ENCODE assay signal across 10 cellular contexts in the genomic region with DNA sequence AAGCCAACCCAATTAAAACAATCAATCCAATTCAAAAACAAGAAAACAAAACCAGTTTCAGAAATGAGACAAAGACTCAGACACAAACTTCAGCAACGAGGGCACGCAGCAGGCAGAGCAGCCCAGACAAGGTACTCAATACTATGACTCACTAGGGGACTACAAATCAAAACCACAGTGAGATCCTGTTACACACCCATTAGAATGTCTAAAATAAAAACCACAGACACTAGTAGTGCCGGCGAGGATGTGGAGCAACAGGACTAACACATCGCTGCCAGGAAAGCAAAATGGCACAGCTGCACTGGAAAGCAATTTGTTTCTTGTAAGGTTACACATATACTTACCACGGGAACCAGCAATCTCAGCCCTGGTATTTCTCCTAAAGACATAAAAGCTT. TPM values are rescaled to one million over a fixed set of nuclear protein-coding genes. Genes with fewer than 3 reads are reported as not detected.
DNase-seq lines count a peak whose midpoint lies in the region; ATAC-seq and TF ChIP-seq lines count a peak whose summit lies in the region.
"Had no signal": no experiment of that assay in that cellular context is flagged by ENCODE, and none has a peak within 500 bp of the region (broad histone marks: within the 10 kb centered on the region; RNA-seq: fewer than 3 reads in every experiment).

No MANE protein-coding gene starts in this region.

- H3K4me1 ChIP-seq in HCT116 (ENCODE audit: control insufficient read depth in 1 of 2, insufficient read depth in 2 of 2, low read length in 2 of 2), result peaks cover 5 to 8% of the 10 kb centered on the region in 2 experiments; a peak in 3 of 4 replicates

- H3K4me3 Mint-ChIP-seq in T-cell, result no peak overlapping the region

- RAD21 ChIA-PET in HCT116 (lab: Charles Lee; ENCODE audit: low non-redundant PET in 1 of 2, low total read pairs in 2 of 2, uncharacterized antibody in 2 of 2, unreplicated experiment in 2 of 2), result no interaction called here

- peak overlapping the region; percentile 50 for H3K4me2 ChIP-seq in HCT116 (ENCODE audit: low read length)

- TF ChIP-seq POLR2A in HCT116 (IDR thresholded peaks at IDR 0.05; ENCODE audit: borderline replicate concordance, extremely low read depth, insufficient read depth, insufficient read length), result no peak

- TF ChIP-seq CTCF in HCT116 (IDR thresholded peaks at IDR 0.05 in 2 of 3, conservative IDR thresholded peaks at IDR 0.05 in 1 of 3; ENCODE audit: borderline replicate concordance in 1 of 3, insufficient read depth in 1 of 3, low read depth in 2 of 3, low read length in 2 of 3) (no peak), fibroblast of mammary gland (conservative IDR thresholded peaks at IDR 0.05; ENCODE audit: control insufficient read depth, insufficient read depth, low read depth, low read length) (no peak)

- no peak overlapping the region for H3K27ac ChIP-seq in HCT116 (ENCODE audit: low read depth, low read length)
- H3K27ac ChIP-seq: SK-N-MC had no signal

- ATAC-seq in HCT116 (peak; percentile 97), T-cell (replicated peaks in 1 of 4) (peak; percentile 68 to 97 (median 93)), GM19328 (IDR thresholded peaks at IDR 0.05; ENCODE audit: unreplicated experiment) (no peak), HG02852 (IDR thresholded peaks at IDR 0.05; ENCODE audit: unreplicated experiment) (no peak), HG02970 (IDR thresholded peaks at IDR 0.05; ENCODE audit: low FRiP score, unreplicated experiment) (no peak)

- H3K9me2 ChIP-seq in HCT116 (ENCODE audit: insufficient read depth), result no peaks in the 10 kb centered on the region

- DNase-seq in A172 (ENCODE audit: low spot score) (peak; percentile 88), HCT116 (ENCODE audit: low read depth, low spot score) (peak; percentile 32), T-cell (peak in 5 of 34 experiments; percentile 2 to 9 (median 6)), fibroblast of mammary gland (ENCODE audit: low read depth) (peak; percentile 73), dedifferentiated amniotic fluid mesenchymal stem cell (ENCODE audit: extremely low spot score) (no peak)

- H3K27me3 Mint-ChIP-seq in T-cell, result peaks cover 8 to 21% of the 10 kb centered on the region in 2 donors

- intact Hi-C loops in HCT116 (cut with micrococcal nuclease), result no loop called here

- peaks cover 10 to 14% (median 10%) of the 10 kb centered on the region in 3 donors for H3K4me1 Mint-ChIP-seq in T-cell

- H3K27me3 ChIP-seq in HCT116 (ENCODE audit: insufficient read depth, low read length), result no peaks in the 10 kb centered on the region

- H3K36me3 Mint-ChIP-seq in T-cell, result no peaks in the 10 kb centered on the region

- POLR2A ChIA-PET in HCT116 (lab: Charles Lee) (no interaction called here), T-cell (lab: Charles Lee) (no interaction called here)

- H3K9me3 ChIP-seq in HCT116 (ENCODE audit: control insufficient read depth in 1 of 2, insufficient read depth in 1 of 2, low read depth in 1 of 2, low read length in 2 of 2), result no peaks in the 10 kb centered on the region

- H3K27ac Mint-ChIP-seq in T-cell, result peak overlapping the region; percentile 18 to 24

- no peak for TF ChIP-seq RAD21 in HCT116 (IDR thresholded peaks at IDR 0.05; ENCODE audit: low read depth)

- H2AFZ ChIP-seq in HCT116 (ENCODE audit: low read depth, low read length, poor library complexity, severe bottlenecking), result peak overlapping the region; percentile 65

- no peaks in the 10 kb centered on the region for H4K20me1 ChIP-seq in HCT116 (ENCODE audit: insufficient read depth)

- H3K36me3 ChIP-seq in HCT116 (ENCODE audit: control insufficient read depth in 1 of 2, insufficient read depth in 2 of 2, low read length in 2 of 2), result no peaks in the 10 kb centered on the region

- H3K9ac ChIP-seq in HCT116 (ENCODE audit: low read length), result no peak overlapping the region

- no peaks in the 10 kb centered on the region for H3K9me3 Mint-ChIP-seq in T-cell

- no TSS peak for BruUV-seq in HCT116 (replicated peaks; lab: Mats Ljungman, UMichigan)

- H3K79me2 ChIP-seq in HCT116 (ENCODE audit: insufficient read depth, low read length), result no peaks in the 10 kb centered on the region

- CTCF ChIA-PET in HCT116 (lab: Charles Lee) (no interaction called here), T-cell (lab: Charles Lee) (no interaction called here)

- H3K4me3 ChIP-seq in HCT116 (replicated peaks in 1 of 2; ENCODE audit: low read depth in 1 of 2, low read length in 2 of 2) (no peak overlapping the region), fibroblast of mammary gland (ENCODE audit: control insufficient read depth, low read depth, low read length) (no peak overlapping the region)
- H3K4me3 ChIP-seq: SK-N-MC had no signal

TF ChIP-seq in HCT116, 20 proteins besides CTCF, POLR2A, EP300 and RAD21:
- TF ChIP-seq SP1 (IDR thresholded peaks at IDR 0.05; ENCODE audit: low read depth), result peak; percentile 42; the same call in 1 of the 2 replicates
- TF ChIP-seq ZNF274 (IDR thresholded peaks at IDR 0.05; ENCODE audit: low read depth, low read length), result no peak
- TF ChIP-seq SRF (IDR thresholded peaks at IDR 0.05; ENCODE audit: low read depth), result no peak
- TF ChIP-seq, protein P1, sequence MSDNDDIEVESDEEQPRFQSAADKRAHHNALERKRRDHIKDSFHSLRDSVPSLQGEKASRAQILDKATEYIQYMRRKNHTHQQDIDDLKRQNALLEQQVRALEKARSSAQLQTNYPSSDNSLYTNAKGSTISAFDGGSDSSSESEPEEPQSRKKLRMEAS (IDR thresholded peaks at IDR 0.05), result peak; percentile 13; the same call in 1 of the 2 replicates
- TF ChIP-seq CEBPB (IDR thresholded peaks at IDR 0.05; ENCODE audit: low read depth), result peak; percentile 45; the same call in 1 of the 2 replicates
- TF ChIP-seq FOSL1 (IDR thresholded peaks at IDR 0.05; ENCODE audit: low read depth), result peak; percentile 68
- peak; percentile 68; the same call in 1 of the 2 replicates for TF ChIP-seq CBX3 (IDR thresholded peaks at IDR 0.05; ENCODE audit: low read depth)
- peak; percentile 69 for TF ChIP-seq JUND (IDR thresholded peaks at IDR 0.05)

RNA-seq across cellular contexts. Expression of a gene that starts 28.4 kb away (rescaled TPM):
- not detected in 2 replicates for total RNA-seq in A172 (2014; rRNA removed; shearing (Covaris generic))
- total RNA-seq in HCT116 (2021; ENCODE audit: unreplicated experiment), result not detected
- not detected in 2 replicates for polyA plus RNA-seq in HCT116 (2012)
- total RNA-seq in T-cell, result not detected
- polyA plus RNA-seq: esophagus had no signal

RNA-seq across cellular contexts. Expression of a gene that starts 43.4 kb away (rescaled TPM):
- total RNA-seq in A172 (2014; rRNA removed; shearing (Covaris generic)), result not detected in 2 replicates
- total RNA-seq in HCT116 (2021; ENCODE audit: unreplicated experiment) (not detected), T-cell (under 1 TPM in 1 of 5 donors, not detected in 4; 0.32 TPM)
- polyA plus RNA-seq in HCT116 (2012), result not detected in 2 replicates

RNA-seq across cellular contexts. Expression of a gene that starts 59.2 kb away (rescaled TPM):
- total RNA-seq in A172 (2014; rRNA removed; shearing (Covaris generic)), result not detected in 2 replicates
- total RNA-seq in HCT116 (2021; ENCODE audit: unreplicated experiment) (not detected), T-cell (not detected)
- polyA plus RNA-seq in HCT116 (2012), result not detected in 2 replicates
- polyA plus RNA-seq: esophagus had no signal

RNA-seq across cellular contexts. Expression of a gene that starts 59.2 kb away (rescaled TPM):
- not detected in 2 replicates for total RNA-seq in A172 (2014; rRNA removed; shearing (Covaris generic))
- total RNA-seq in HCT116 (2021; ENCODE audit: unreplicated experiment) (not detected), T-cell (not detected)
- polyA plus RNA-seq in HCT116 (2012), result not detected in 2 replicates
- polyA plus RNA-seq: esophagus had no signal

Comparison
In these comparisons a context has a peak if more than half of its experiments do, and no peak if none do; other contexts are left out.
1. ATAC-seq: peak in HCT116 (single experiment) and T-cell (4 of 4); none in GM19328 (single experiment), HG02852 (single experiment) and HG02970 (single experiment).